Comparison of ENCODE assay signal across 36 cellular contexts in genomic region chr18:23448291-23448690, GRCh38.
"Had no signal": no experiment of that assay in that cellular context is flagged by ENCODE, and none has a peak within 500 bp of the region (broad histone marks: within the 10 kb centered on the region; RNA-seq: fewer than 3 reads in every experiment).

No MANE protein-coding gene starts in this region.

- DNase-seq: Karpas-422, Kasumi-1, MG63, MM.1S, MV-4-11, NCI-H1048, NCI-H1092, NCI-H1092 treated with DMSO at 0.1 percent for 48 hours, NCI-H1105, NCI-H1105 treated with DMSO at 0.1 percent for 48 hours, NCI-H1417, NCI-H1417 treated with DMSO at 0.1 percent for 48 hours, NCI-H1436, NCI-H1436 treated with DMSO at 0.1 percent for 48 hours, NCI-H146, NCI-H1694, NCI-H1694 treated with DMSO at 0.1 percent for 48 hours, NCI-H187, NCI-H187 treated with DMSO at 0.1 percent for 48 hours, NCI-H1930, NCI-H2029, NCI-H2029 treated with DMSO at 0.1 percent for 48 hours, NCI-H2081, NCI-H2081 treated with DMSO at 0.1 percent for 48 hours, NCI-H2107, NCI-H2171, NCI-H2171 treated with DMSO at 0.1 percent for 48 hours, NCI-H2227 treated with DMSO at 0.1 percent for 48 hours, NCI-H226, NCI-H345, NCI-H446, NCI-H446 treated with DMSO at 0.1 percent for 48 hours, NCI-H510A, NCI-H510A treated with DMSO at 0.1 percent for 48 hours, NCI-H524, NCI-H524 treated with DMSO at 0.1 percent for 48 hours had no signal

- H3K4me3 ChIP-seq: MG63 had no signal

- H3K9me3 ChIP-seq: MG63 had no signal

- H3K27me3 ChIP-seq: MG63 had no signal

- H3K36me3 ChIP-seq: MG63 had no signal
